12 cellular contexts compared by ENCODE assay signal in the genomic region with DNA sequence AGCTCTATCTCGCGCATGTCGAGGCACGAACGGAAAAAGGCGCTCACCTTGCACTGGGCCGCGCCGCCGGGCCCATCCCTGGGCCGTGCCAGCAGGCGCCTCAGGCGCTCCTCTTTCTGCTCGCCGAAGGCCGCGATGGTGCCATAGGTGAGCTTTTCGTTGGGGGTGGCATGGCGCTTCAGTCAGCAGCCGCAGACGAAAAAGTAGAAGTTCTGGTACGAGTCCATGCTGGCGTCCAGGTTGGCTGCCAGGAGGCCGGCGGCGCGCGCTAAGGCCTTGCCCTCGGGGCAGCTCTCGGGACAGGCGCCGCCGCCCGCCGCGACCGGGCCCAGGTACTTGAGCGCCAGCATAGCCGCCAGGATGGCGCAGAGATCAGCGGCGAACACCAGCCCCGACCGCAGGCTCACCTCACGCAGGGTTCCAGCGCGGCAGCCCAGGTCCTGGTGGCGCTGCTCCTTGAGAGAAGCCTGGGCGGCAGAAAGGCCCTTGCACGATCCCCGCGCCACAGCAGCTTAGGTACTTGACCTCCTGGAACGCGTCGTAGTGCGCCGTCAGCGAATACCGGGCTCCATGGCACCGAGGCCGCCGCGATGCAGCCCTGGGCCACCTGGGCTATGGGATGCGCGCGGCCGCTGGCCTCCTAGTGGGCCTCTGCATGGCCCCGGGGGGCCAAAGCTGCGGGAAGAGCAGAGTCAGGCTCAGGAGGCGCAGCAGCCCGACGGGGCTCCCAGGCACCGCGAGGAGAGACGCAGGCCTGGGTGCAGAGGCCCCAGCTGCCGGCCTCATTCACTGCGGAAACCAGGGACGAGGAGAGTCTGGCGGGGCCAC. TPM values are rescaled to one million over a fixed set of nuclear protein-coding genes. Genes with fewer than 3 reads are reported as not detected.
DNase-seq lines count a peak whose midpoint lies in the region; ATAC-seq and TF ChIP-seq lines count a peak whose summit lies in the region.
"Had no signal": no experiment of that assay in that cellular context is flagged by ENCODE, and none has a peak within 500 bp of the region (broad histone marks: within the 10 kb centered on the region; RNA-seq: fewer than 3 reads in every experiment).

No MANE protein-coding gene starts in this region.

- peak in 1 of 2 donors; percentile 44 for DNase-seq in breast epithelium (ENCODE audit: low spot score in 2 of 2)
- no peak for DNase-seq in MCF 10A (ENCODE audit: unreplicated experiment)
- DNase-seq in colonic mucosa: no peak
- no peak for DNase-seq in mucosa of descending colon
- peak; percentile 66 for DNase-seq in upper lobe of right lung
- DNase-seq in hepatic stellate cell (ENCODE audit: low spot score): no peak
- DNase-seq in GM10266 (ENCODE audit: extremely low spot score): no peak
- DNase-seq: activated naive CD4-positive, alpha-beta T cell; NCI-H146; SW 1271 had no signal

- H3K9ac ChIP-seq in colonic mucosa (ENCODE audit: low read depth in 2 of 2, low read length in 2 of 2): no peak overlapping the region

- H3K36me3 ChIP-seq in breast epithelium (no peaks in the 10 kb centered on the region), colonic mucosa (no peaks in the 10 kb centered on the region), mucosa of descending colon (ENCODE audit: low read depth) (no peaks in the 10 kb centered on the region), upper lobe of right lung (no peaks in the 10 kb centered on the region)
- H3K36me3 ChIP-seq: tibial nerve had no signal

- H3K27ac ChIP-seq in breast epithelium (no peak overlapping the region), colonic mucosa (no peak overlapping the region), upper lobe of right lung (no peak overlapping the region)
- H3K27ac ChIP-seq: tibial nerve had no signal

- POLR2A ChIA-PET in MCF 10A (lab: Yijun Ruan, JAX): no interaction called here

- H3K27me3 Mint-ChIP-seq in MCF 10A (ENCODE audit: insufficient read depth, unreplicated experiment): peaks cover 13% of the 10 kb centered on the region

- H3K4me1 ChIP-seq in breast epithelium (peaks cover 4 to 20% of the 10 kb centered on the region in 2 donors), colonic mucosa (peaks cover 6% of the 10 kb centered on the region), mucosa of descending colon (ENCODE audit: low read depth) (peaks cover 18% of the 10 kb centered on the region), upper lobe of right lung (no peaks in the 10 kb centered on the region)

- no peak overlapping the region for H3K27ac Mint-ChIP-seq in MCF 10A (ENCODE audit: low read depth, unreplicated experiment)

- H3K9me3 ChIP-seq in breast epithelium (peaks cover 0 to 12% of the 10 kb centered on the region in 2 donors), colonic mucosa (no peaks in the 10 kb centered on the region), mucosa of descending colon (no peaks in the 10 kb centered on the region), upper lobe of right lung (no peaks in the 10 kb centered on the region)

- H3K4me3 Mint-ChIP-seq in MCF 10A (ENCODE audit: unreplicated experiment): no peak overlapping the region

- H3K4me3 ChIP-seq in breast epithelium: peak overlapping the region; percentile 21 to 64 (median 38)
- peak overlapping the region; percentile 29 for H3K4me3 ChIP-seq in colonic mucosa
- H3K4me3 ChIP-seq in mucosa of descending colon: no peak overlapping the region
- H3K4me3 ChIP-seq in upper lobe of right lung: peak overlapping the region; percentile 25

- H3K9me3 Mint-ChIP-seq in MCF 10A (ENCODE audit: unreplicated experiment): peaks cover 17% of the 10 kb centered on the region

- ATAC-seq in mucosa of descending colon (peak; percentile 20), upper lobe of right lung (peak; percentile 31), HG02763 (IDR thresholded peaks at IDR 0.05; ENCODE audit: unreplicated experiment) (no peak)

- H3K27me3 ChIP-seq in breast epithelium (peaks cover 13 to 76% of the 10 kb centered on the region in 2 donors), colonic mucosa (peaks cover 41% of the 10 kb centered on the region), upper lobe of right lung (peaks cover 75% of the 10 kb centered on the region)

- TF ChIP-seq CTCF in breast epithelium (IDR thresholded peaks at IDR 0.05) (no peak), MCF 10A (IDR thresholded peaks at IDR 0.05; ENCODE audit: unreplicated experiment) (no peak), colonic mucosa (IDR thresholded peaks at IDR 0.05) (no peak), mucosa of descending colon (IDR thresholded peaks at IDR 0.05) (no peak), upper lobe of right lung (IDR thresholded peaks at IDR 0.05) (no peak), GM10266 (IDR thresholded peaks at IDR 0.05; ENCODE audit: control insufficient read depth, insufficient read depth, low read depth, missing control alignments) (no peak)

- CTCF ChIA-PET in MCF 10A (lab: Yijun Ruan, JAX): interaction anchor here (0.8 kb wide), 1 partner anchor 20 kb away, joined by 3 read pairs; no protein-coding TSS in a partner anchor

- TF ChIP-seq POLR2A in breast epithelium (IDR thresholded peaks at IDR 0.05): no peak

- BruUV-seq in MCF 10A (replicated peaks; lab: Mats Ljungman, UMichigan): no TSS peak

- H3K36me3 Mint-ChIP-seq in MCF 10A (ENCODE audit: insufficient read depth, unreplicated experiment): no peaks in the 10 kb centered on the region

- H3K4me1 Mint-ChIP-seq in MCF 10A (ENCODE audit: insufficient read depth, unreplicated experiment): no peaks in the 10 kb centered on the region

- intact Hi-C loops in breast epithelium (cut with DNase I; ENCODE audit: low total_unique reads) (no loop called here), MCF 10A (cut with micrococcal nuclease) (no loop called here), colonic mucosa (cut with DNase I) (no loop called here), mucosa of descending colon (cut with DNase I, micrococcal nuclease) (no loop called here), upper lobe of right lung (cut with DNase I) (no loop called here)

RNA-seq across cellular contexts. Expression of a gene that starts 12.8 kb away (rescaled TPM):
- total RNA-seq in breast epithelium (not detected), MCF 10A (2022) (not detected in 2 replicates), colonic mucosa (1 to 10 TPM; 1.7 to 3.3 TPM), mucosa of descending colon (1 to 10 TPM in 1 of 3 donors, under 1 TPM in 2; 0.54 to 8.1 (median 0.61) TPM), upper lobe of right lung (0.49 TPM)
- total RNA-seq: tibial nerve had no signal

RNA-seq across cellular contexts. Expression of a gene that starts 36.5 kb away (rescaled TPM):
- total RNA-seq in breast epithelium: under 1 TPM in 1 of 3 donors, not detected in 2; 0.33 TPM
- not detected in 2 replicates for total RNA-seq in MCF 10A (2022)
- 10 to 100 TPM in 1 of 2 donors, 1 to 10 TPM in 1; 9.4 to 27.1 TPM for total RNA-seq in colonic mucosa
- 10 to 100 TPM in 2 of 3 donors, 1 to 10 TPM in 1; 8.5 to 24.6 (median 24.4) TPM for total RNA-seq in mucosa of descending colon
- total RNA-seq in upper lobe of right lung: not detected
- total RNA-seq: tibial nerve had no signal

RNA-seq across cellular contexts. Expression of a gene that starts 40.9 kb away (rescaled TPM):
- total RNA-seq in breast epithelium (not detected), MCF 10A (2022) (0.35 and 0.64 TPM in 2 replicates), colonic mucosa (under 1 TPM; 0.11 to 0.37 TPM), mucosa of descending colon (1 to 10 TPM in 1 of 3 donors, not detected in 2; 1.2 TPM), upper lobe of right lung (9.5 TPM)
- total RNA-seq: tibial nerve had no signal
